Comparison of ENCODE assay signal across 10 cellular contexts in the genomic region with DNA sequence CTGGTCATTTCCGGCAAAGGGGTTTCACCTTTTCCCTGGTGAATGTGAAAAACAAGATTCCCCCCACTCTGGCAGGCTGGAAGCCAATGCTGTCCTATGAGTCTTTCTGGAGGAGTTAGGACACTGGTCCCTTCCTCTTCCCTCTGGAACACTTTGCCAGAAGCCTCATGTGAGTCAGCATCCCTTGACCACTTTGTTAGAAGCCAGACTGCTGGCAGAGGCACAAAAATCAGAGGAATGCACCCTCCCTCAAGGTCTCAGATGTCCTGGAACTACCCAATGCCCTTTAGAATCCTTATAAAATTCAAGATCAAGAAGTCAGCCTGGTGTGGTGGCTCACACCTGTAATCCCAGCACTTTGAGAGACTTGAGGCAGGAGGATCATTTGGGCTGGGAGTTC. TPM values are rescaled to one million over a fixed set of nuclear protein-coding genes. Genes with fewer than 3 reads are reported as not detected.
A peak's percentile ranks its signal among the peaks of the same experiment; 100 is the strongest.
DNase-seq lines count a peak whose midpoint lies in the region; ATAC-seq, FAIRE-seq and TF ChIP-seq lines count a peak whose summit lies in the region.
"Had no signal": no experiment of that assay in that cellular context is flagged by ENCODE, and none has a peak within 500 bp of the region (broad histone marks: within the 10 kb centered on the region; RNA-seq: fewer than 3 reads in every experiment).

No MANE protein-coding gene starts in this region.

- no peak for TF ChIP-seq POLR2A in GM12891 (IDR thresholded peaks at IDR 0.05; ENCODE audit: low read depth, low read length)

- FAIRE-seq in astrocyte (lab: Jason Lieb, UNC) (peak; percentile 74), GM12891 (lab: Jason Lieb, UNC) (no peak)

- H3K4me1 ChIP-seq in astrocyte (ENCODE audit: insufficient read depth, low read length) (peaks cover 29% of the 10 kb centered on the region), right cardiac atrium (ENCODE audit: control insufficient read depth, insufficient read depth, low read length) (peaks cover 14% of the 10 kb centered on the region), skeletal muscle satellite cell (ENCODE audit: control insufficient read depth, insufficient read depth, low read length) (peaks cover 58% of the 10 kb centered on the region)

- H3K27me3 ChIP-seq in astrocyte (ENCODE audit: insufficient read depth, low read length) (no peaks in the 10 kb centered on the region), right cardiac atrium (ENCODE audit: control insufficient read depth, insufficient read depth) (no peaks in the 10 kb centered on the region), skeletal muscle satellite cell (ENCODE audit: control insufficient read depth, insufficient read depth, low read length) (no peaks in the 10 kb centered on the region)

- no peak overlapping the region for H3K9ac ChIP-seq in astrocyte (ENCODE audit: low read length)
- peak overlapping the region; percentile 34 for H3K9ac ChIP-seq in skeletal muscle satellite cell (ENCODE audit: low read depth, low read length)

- 40% methylated on average over 1 of the region's 1 CpG for WGBS in right cardiac atrium

- H3K4me3 ChIP-seq in astrocyte (ENCODE audit: insufficient read depth, low read depth, low read length) (no peak overlapping the region), right cardiac atrium (ENCODE audit: low read length) (no peak overlapping the region), skeletal muscle satellite cell (ENCODE audit: low read length) (peak overlapping the region; percentile 44)

- peaks cover 3% of the 10 kb centered on the region for H3K36me3 ChIP-seq in astrocyte (ENCODE audit: insufficient read depth, low read length)
- peaks cover 31% of the 10 kb centered on the region for H3K36me3 ChIP-seq in skeletal muscle satellite cell (ENCODE audit: insufficient read depth, low read length)

- CTCF ChIA-PET in activated CD8-positive, alpha-beta memory T cell treated with anti-CD3 and anti-CD28 coated beads, Interleukin-2, amount 10 ng/mL, durations not matched to agents 7 days and 5 days (lab: Charles Lee), result no interaction called here

- peak overlapping the region; percentile 50 for H3K4me2 ChIP-seq in astrocyte (ENCODE audit: low read length)
- peak overlapping the region; percentile 61 for H3K4me2 ChIP-seq in skeletal muscle satellite cell (ENCODE audit: low read length)

- peaks cover 4% of the 10 kb centered on the region for H3K36me3 Mint-ChIP-seq in astrocyte (ENCODE audit: low read depth, unreplicated experiment)
- peaks cover under 1% of the 10 kb centered on the region for H3K36me3 Mint-ChIP-seq in T-helper 17 cell (ENCODE audit: low read depth)
- no peaks in the 10 kb centered on the region for H3K36me3 Mint-ChIP-seq in activated CD8-positive, alpha-beta memory T cell treated with anti-CD3 and anti-CD28 coated beads, Interleukin-2, amount 10 ng/mL, durations not matched to agents 7 days and 5 days

- no peaks in the 10 kb centered on the region for H3K9me3 ChIP-seq in astrocyte (ENCODE audit: insufficient read depth, low read depth, low read length)
- no peaks in the 10 kb centered on the region for H3K9me3 ChIP-seq in right cardiac atrium (ENCODE audit: control insufficient read depth, low read length)
- no peaks in the 10 kb centered on the region for H3K9me3 ChIP-seq in skeletal muscle satellite cell (replicated peaks; ENCODE audit: low read length)
- H3K9me3 ChIP-seq in T-helper 17 cell (ENCODE audit: control insufficient read depth, low read length, poor library complexity, severe bottlenecking), result no peaks in the 10 kb centered on the region

- H3K27ac ChIP-seq in astrocyte (ENCODE audit: low read depth, low read length) (peak overlapping the region; percentile 91), right cardiac atrium (ENCODE audit: low read length) (peak overlapping the region; percentile 86)

- peaks cover 4% of the 10 kb centered on the region for H4K20me1 ChIP-seq in astrocyte (ENCODE audit: insufficient read depth, low read length)

- H3K4me3 Mint-ChIP-seq in astrocyte (ENCODE audit: unreplicated experiment) (peak overlapping the region; percentile 3), T-helper 17 cell (no peak overlapping the region)
- H3K4me3 Mint-ChIP-seq in activated CD8-positive, alpha-beta memory T cell treated with anti-CD3 and anti-CD28 coated beads, Interleukin-2, amount 10 ng/mL, durations not matched to agents 7 days and 5 days, result no peak overlapping the region
- H3K4me3 Mint-ChIP-seq: central memory CD8-positive, alpha-beta T cell had no signal

- DNase-seq in GM04504 (ENCODE audit: low read depth), result peak; percentile 96
- DNase-seq in astrocyte (ENCODE audit: low read depth), result peak; percentile 99
- DNase-seq in right cardiac atrium, result peak; percentile 62 to 79 (median 78)
- no peak for DNase-seq in T-helper 17 cell
- no peak for DNase-seq in activated CD8-positive, alpha-beta memory T cell treated with anti-CD3 and anti-CD28 coated beads, Interleukin-2, amount 10 ng/mL, durations not matched to agents 7 days and 5 days
- no peak for DNase-seq in GM12891 (ENCODE audit: insufficient read length, low spot score)
- DNase-seq in occipital lobe (lab: John Stamatoyannopoulos, UW), result no peak

- ATAC-seq in right cardiac atrium, result peak; percentile 89 to 94
- no peak for ATAC-seq in T-helper 17 cell
- no peak for ATAC-seq in activated CD8-positive, alpha-beta memory T cell treated with anti-CD3 and anti-CD28 coated beads, Interleukin-2, amount 10 ng/mL, durations not matched to agents 7 days and 5 days

- H3K27ac Mint-ChIP-seq in astrocyte (ENCODE audit: unreplicated experiment), result peak overlapping the region; percentile 96
- H3K27ac Mint-ChIP-seq in T-helper 17 cell, result no peak overlapping the region
- no peak overlapping the region for H3K27ac Mint-ChIP-seq in activated CD8-positive, alpha-beta memory T cell treated with anti-CD3 and anti-CD28 coated beads, Interleukin-2, amount 10 ng/mL, durations not matched to agents 7 days and 5 days
- H3K27ac Mint-ChIP-seq: progenitor cell of endocrine pancreas had no signal

- intact Hi-C loops in right cardiac atrium (cut with DNase I), result no loop called here

- no peak for TF ChIP-seq CTCF in astrocyte (IDR thresholded peaks at IDR 0.05; ENCODE audit: insufficient read depth, low read depth, low read length)

- H3K4me1 Mint-ChIP-seq in astrocyte (ENCODE audit: low read depth, unreplicated experiment) (peaks cover 33% of the 10 kb centered on the region), T-helper 17 cell (no peaks in the 10 kb centered on the region)
- H3K4me1 Mint-ChIP-seq in activated CD8-positive, alpha-beta memory T cell treated with anti-CD3 and anti-CD28 coated beads, Interleukin-2, amount 10 ng/mL, durations not matched to agents 7 days and 5 days, result no peaks in the 10 kb centered on the region
- H3K4me1 Mint-ChIP-seq: central memory CD8-positive, alpha-beta T cell had no signal

- H2AFZ ChIP-seq in astrocyte (ENCODE audit: low read depth, low read length), result no peak overlapping the region

- peaks cover 45% of the 10 kb centered on the region for H3K79me2 ChIP-seq in astrocyte (ENCODE audit: insufficient read depth, low read length)

- H3K27me3 Mint-ChIP-seq in astrocyte (ENCODE audit: low read depth, unreplicated experiment) (no peaks in the 10 kb centered on the region), T-helper 17 cell (peaks cover 37% of the 10 kb centered on the region)
- H3K27me3 Mint-ChIP-seq in activated CD8-positive, alpha-beta memory T cell treated with anti-CD3 and anti-CD28 coated beads, Interleukin-2, amount 10 ng/mL, durations not matched to agents 7 days and 5 days, result peaks cover 24% of the 10 kb centered on the region
- H3K27me3 Mint-ChIP-seq: progenitor cell of endocrine pancreas had no signal

- H3K9me3 Mint-ChIP-seq in astrocyte (ENCODE audit: unreplicated experiment), result no peaks in the 10 kb centered on the region
- H3K9me3 Mint-ChIP-seq in activated CD8-positive, alpha-beta memory T cell treated with anti-CD3 and anti-CD28 coated beads, Interleukin-2, amount 10 ng/mL, durations not matched to agents 7 days and 5 days (ENCODE audit: low read depth), result no peaks in the 10 kb centered on the region
- H3K9me3 Mint-ChIP-seq: central memory CD8-positive, alpha-beta T cell had no signal

TF ChIP-seq in GM12891, 5 proteins besides CTCF, POLR2A, EP300 and RAD21:
- no peak for TF ChIP-seq TAF1 (IDR thresholded peaks at IDR 0.05; ENCODE audit: low read depth, low read length)
- TF ChIP-seq SPI1 (IDR thresholded peaks at IDR 0.05; ENCODE audit: low read depth, low read length), result no peak
- no peak for TF ChIP-seq POLR2AphosphoS5 (IDR thresholded peaks at IDR 0.05; ENCODE audit: low read depth, low read length)
- no peak for TF ChIP-seq POU2F2 (IDR thresholded peaks at IDR 0.05; ENCODE audit: low read depth, low read length)
- no peak for TF ChIP-seq PAX5 (IDR thresholded peaks at IDR 0.05; ENCODE audit: insufficient read depth, low read length, severe bottlenecking)
TF ChIP-seq in GM12891: peak in this region for 0.

RNA-seq across cellular contexts. Expression of gene ITGB5, which starts 26.6 kb away (rescaled TPM):
- total RNA-seq in astrocyte (139 and 201 TPM in 2 replicates), right cardiac atrium (100 to 1,000 TPM; 107 to 170 (median 126) TPM), T-helper 17 cell (10 to 100 TPM in 1 of 2 donors, 1 to 10 TPM in 1; 3.1 to 61.3 TPM), occipital lobe (25.6 TPM)
- polyA plus RNA-seq in right cardiac atrium, result 39.0 TPM
- 157 and 167 TPM in 2 replicates for total RNA-seq in skeletal muscle satellite cell (2012; rRNA removed)
- total RNA-seq in activated CD8-positive, alpha-beta memory T cell treated with anti-CD3 and anti-CD28 coated beads, Interleukin-2, amount 10 ng/mL, durations not matched to agents 7 days and 5 days, result 1 to 10 TPM in 1 of 2 experiments, under 1 TPM in 1; 0.18 to 1.2 TPM
- 0.65 TPM for polyA plus RNA-seq in GM12891 (2012; ENCODE audit: low read depth, missing spikeins)

Comparison
In these comparisons a context has a peak if more than half of its experiments do, and no peak if none do; other contexts are left out.
1. DNase-seq: peak in GM04504 (single experiment), astrocyte (single experiment) and right cardiac atrium (3 of 3); none in T-helper 17 cell (0 of 3), activated CD8-positive, alpha-beta memory T cell treated with anti-CD3 and anti-CD28 coated beads, Interleukin-2, amount 10 ng/mL, durations not matched to agents 7 days and 5 days (single experiment), GM12891 (single experiment) and occipital lobe (single experiment).
2. ATAC-seq: peak in right cardiac atrium (2 of 2); none in T-helper 17 cell (single experiment) and activated CD8-positive, alpha-beta memory T cell treated with anti-CD3 and anti-CD28 coated beads, Interleukin-2, amount 10 ng/mL, durations not matched to agents 7 days and 5 days (single experiment).